In the genomic region with DNA sequence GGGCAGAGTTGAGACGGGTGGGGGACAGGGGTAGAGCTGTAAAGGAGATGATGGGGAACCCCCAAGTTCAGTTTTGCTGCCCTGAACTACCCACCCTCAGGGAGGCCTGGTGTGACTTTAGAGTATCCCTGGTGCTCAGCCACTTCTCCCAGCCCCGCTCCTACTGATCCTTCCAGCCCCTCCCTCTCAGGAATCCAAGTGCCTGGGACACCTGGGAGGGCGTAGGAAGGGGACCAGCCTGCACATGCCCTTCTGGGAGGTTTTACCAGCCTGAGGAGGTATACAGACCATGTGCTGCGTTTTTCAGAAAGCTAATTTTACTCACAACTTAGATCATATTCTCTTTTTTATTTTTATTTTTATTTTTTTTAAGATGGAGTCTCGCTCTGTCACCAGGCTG, we compare ENCODE assay signal across 12 cellular contexts. TPM values are rescaled to one million over a fixed set of nuclear protein-coding genes. Genes with fewer than 3 reads are reported as not detected.
"Had no signal": no experiment of that assay in that cellular context is flagged by ENCODE, and none has a peak within 500 bp of the region (broad histone marks: within the 10 kb centered on the region; RNA-seq: fewer than 3 reads in every experiment).

No MANE protein-coding gene starts in this region.

- H3K9me3 ChIP-seq: adrenal gland had no signal

- DNase-seq: activated CD4-positive, alpha-beta memory T cell treated with anti-CD3 and anti-CD28 coated beads for 36 hours; activated CD8-positive, alpha-beta memory T cell treated with anti-CD3 and anti-CD28 coated beads, Interleukin-2, amount 10 ng/mL, durations not matched to agents 7 days and 5 days; activated effector memory CD4-positive, alpha-beta T cell treated with Interleukin-2 at 50 U/mL for 16 hours; activated T-cell treated with anti-CD3 and anti-CD28 coated beads, Interleukin-2, amount 50 U/mL, for 1 hour; adrenal gland; caudate nucleus; foreskin fibroblast; kidney glomerular epithelial cell; left ventricle myocardium superior had no signal

- ATAC-seq: activated CD8-positive, alpha-beta memory T cell treated with anti-CD3 and anti-CD28 coated beads, Interleukin-2, amount 10 ng/mL, durations not matched to agents 7 days and 5 days; left ventricle myocardium superior; stimulated activated effector memory CD8-positive, alpha-beta T cell treated with anti-CD3 and anti-CD28 coated beads, Interleukin-12 subunit alpha, Interleukin-12 subunit beta, amount 100 ng/mL, for 72 hours had no signal

- H3K36me3 ChIP-seq: adrenal gland had no signal

- H3K27ac ChIP-seq: adrenal gland, VCaP had no signal

- H3K27me3 ChIP-seq: adrenal gland had no signal

- H3K4me3 ChIP-seq: adrenal gland had no signal

RNA-seq across cellular contexts. Expression of a gene that starts 4.1 kb away (rescaled TPM):
- total RNA-seq: activated CD8-positive, alpha-beta memory T cell treated with anti-CD3 and anti-CD28 coated beads, Interleukin-2, amount 10 ng/mL, durations not matched to agents 7 days and 5 days; T-helper 1 cell treated with Interleukin-12 subunit alpha and Interleukin-12 subunit beta and Interleukin-4 antibody, amounts not matched to agents 30 ng/mL and 1 ng/mL, for 36 hours had no signal

RNA-seq across cellular contexts. Expression of a gene that starts 41.7 kb away (rescaled TPM):
- total RNA-seq: activated CD4-positive, alpha-beta memory T cell treated with anti-CD3 and anti-CD28 coated beads for 36 hours; activated CD8-positive, alpha-beta memory T cell treated with anti-CD3 and anti-CD28 coated beads, Interleukin-2, amount 10 ng/mL, durations not matched to agents 7 days and 5 days; T-helper 1 cell treated with Interleukin-12 subunit alpha and Interleukin-12 subunit beta and Interleukin-4 antibody, amounts not matched to agents 30 ng/mL and 1 ng/mL, for 36 hours had no signal

RNA-seq across cellular contexts. Expression of a gene that starts 44.0 kb away (rescaled TPM):
- total RNA-seq: activated CD4-positive, alpha-beta memory T cell treated with anti-CD3 and anti-CD28 coated beads for 36 hours; activated CD8-positive, alpha-beta memory T cell treated with anti-CD3 and anti-CD28 coated beads, Interleukin-2, amount 10 ng/mL, durations not matched to agents 7 days and 5 days had no signal
